Comparison of ENCODE assay signal across 13 cellular contexts in genomic region chr22:19495562-19496323, GRCh38. TPM values are rescaled to one million over a fixed set of nuclear protein-coding genes. Genes with fewer than 3 reads are reported as not detected.
DNase-seq lines count a peak whose midpoint lies in the region; ATAC-seq and TF ChIP-seq lines count a peak whose summit lies in the region.
"Had no signal": no experiment of that assay in that cellular context is flagged by ENCODE, and none has a peak within 500 bp of the region (broad histone marks: within the 10 kb centered on the region; RNA-seq: fewer than 3 reads in every experiment).

No MANE protein-coding gene starts in this region.

- WGBS in esophagus squamous epithelium, 2 donors, result 73 to 79% methylated on average over 5 of the region's 5 CpGs

- peaks cover 25% of the 10 kb centered on the region for H3K4me1 Mint-ChIP-seq in activated T-cell treated with anti-CD3 and anti-CD28 coated beads, Interleukin-2, amount 50 U/mL, for 72 hours (ENCODE audit: low read depth)
- H3K4me1 Mint-ChIP-seq in activated T-cell treated with anti-CD3 and anti-CD28 coated beads, Interleukin-2, amount 50 U/mL, for 4 hours (ENCODE audit: low read depth), result peaks cover 12% of the 10 kb centered on the region
- H3K4me1 Mint-ChIP-seq: activated B cell treated with CpG ODN at 0.5 μM for 24 hours had no signal

- H3K27me3 ChIP-seq in esophagus squamous epithelium, result no peaks in the 10 kb centered on the region
- H3K27me3 ChIP-seq: adrenal gland, neutrophil had no signal

- no peak overlapping the region for H3K4me3 Mint-ChIP-seq in activated T-cell treated with anti-CD3 and anti-CD28 coated beads, Interleukin-2, amount 50 U/mL, for 72 hours
- H3K4me3 Mint-ChIP-seq in activated T-cell treated with anti-CD3 and anti-CD28 coated beads, Interleukin-2, amount 50 U/mL, for 4 hours, result no peak overlapping the region
- H3K4me3 Mint-ChIP-seq: activated B cell treated with CpG ODN at 0.5 μM for 24 hours had no signal

- TF ChIP-seq POLR2A in esophagus squamous epithelium (IDR thresholded peaks at IDR 0.05), result no peak

- H3K27ac ChIP-seq in esophagus squamous epithelium, result no peak overlapping the region
- H3K27ac ChIP-seq: adrenal gland, neutrophil had no signal

- no peaks in the 10 kb centered on the region for H3K9me3 Mint-ChIP-seq in activated T-cell treated with anti-CD3 and anti-CD28 coated beads, Interleukin-2, amount 50 U/mL, for 72 hours
- no peaks in the 10 kb centered on the region for H3K9me3 Mint-ChIP-seq in activated T-cell treated with anti-CD3 and anti-CD28 coated beads, Interleukin-2, amount 50 U/mL, for 4 hours
- H3K9me3 Mint-ChIP-seq: activated B cell treated with CpG ODN at 0.5 μM for 24 hours had no signal

- intact Hi-C loops in esophagus squamous epithelium (cut with DNase I), result loop anchor here (10.0 kb wide), 1 partner anchor 139 kb away; no protein-coding TSS in a partner anchor

- H3K36me3 Mint-ChIP-seq in activated T-cell treated with anti-CD3 and anti-CD28 coated beads, Interleukin-2, amount 50 U/mL, for 72 hours (ENCODE audit: insufficient read depth in 2 of 2), result peaks cover 10 to 45% of the 10 kb centered on the region in 2 donors
- H3K36me3 Mint-ChIP-seq in activated T-cell treated with anti-CD3 and anti-CD28 coated beads, Interleukin-2, amount 50 U/mL, for 4 hours (ENCODE audit: insufficient read depth), result no peaks in the 10 kb centered on the region

- no peaks in the 10 kb centered on the region for H3K27me3 Mint-ChIP-seq in activated T-cell treated with anti-CD3 and anti-CD28 coated beads, Interleukin-2, amount 50 U/mL, for 72 hours (ENCODE audit: low read depth)
- H3K27me3 Mint-ChIP-seq in activated T-cell treated with anti-CD3 and anti-CD28 coated beads, Interleukin-2, amount 50 U/mL, for 4 hours (ENCODE audit: low read depth), result no peaks in the 10 kb centered on the region
- H3K27me3 Mint-ChIP-seq: activated B cell treated with CpG ODN at 0.5 μM for 24 hours had no signal

- no peaks in the 10 kb centered on the region for H3K36me3 ChIP-seq in esophagus squamous epithelium
- H3K36me3 ChIP-seq: adrenal gland had no signal

- H3K9me3 ChIP-seq in esophagus squamous epithelium, result no peaks in the 10 kb centered on the region
- H3K9me3 ChIP-seq: adrenal gland, neutrophil had no signal

- peak overlapping the region; percentile 26 for H3K27ac Mint-ChIP-seq in activated T-cell treated with anti-CD3 and anti-CD28 coated beads, Interleukin-2, amount 50 U/mL, for 72 hours
- H3K27ac Mint-ChIP-seq: activated B cell treated with CpG ODN at 0.5 μM for 24 hours had no signal

- TF ChIP-seq CTCF in esophagus squamous epithelium (IDR thresholded peaks at IDR 0.05) (peak in 4 of 6 experiments; percentile 6 to 36 (median 17)), GM13976 (IDR thresholded peaks at IDR 0.05; ENCODE audit: borderline replicate concordance, control extremely low read depth, extremely low read depth, insufficient read depth, missing control alignments) (no peak)

- ATAC-seq in activated T-cell treated with anti-CD3 and anti-CD28 coated beads, Interleukin-2, amount 50 U/mL, for 72 hours (replicated peaks in 1 of 2), result no peak
- ATAC-seq in activated T-cell treated with anti-CD3 and anti-CD28 coated beads, Interleukin-2, amount 50 U/mL, for 4 hours, result no peak
- ATAC-seq in GM21447 (IDR thresholded peaks at IDR 0.05; ENCODE audit: unreplicated experiment), result no peak

- no peak for DNase-seq in activated T-cell treated with anti-CD3 and anti-CD28 coated beads, Interleukin-2, amount 50 U/mL, for 72 hours
- no peak for DNase-seq in activated T-cell treated with anti-CD3 and anti-CD28 coated beads, Interleukin-2, amount 50 U/mL, for 4 hours
- DNase-seq in NCI-H69 (lab: John Stamatoyannopoulos, UW) (peak; percentile 36), esophagus squamous epithelium (lab: John Stamatoyannopoulos, UW) (no peak), renal cortical epithelial cell (ENCODE audit: low read depth) (peak; percentile 19), GM13976 (ENCODE audit: low spot score) (no peak), hepatic stellate cell (ENCODE audit: low spot score) (no peak)
- DNase-seq: activated B cell treated with CpG ODN at 0.5 μM for 24 hours, adrenal gland, hippocampal formation, KBM-7 had no signal

- no peaks in the 10 kb centered on the region for H3K4me1 ChIP-seq in esophagus squamous epithelium
- H3K4me1 ChIP-seq: adrenal gland had no signal

- in situ Hi-C loops in GM13976 (cut with MboI; ENCODE audit: low sequenced_read_pairs, unreplicated experiment), result no loop called here

- H3K4me3 ChIP-seq in esophagus squamous epithelium, result no peak overlapping the region
- H3K4me3 ChIP-seq: adrenal gland had no signal

RNA-seq across cellular contexts. Expression of gene CDC45, which starts 16.0 kb away (rescaled TPM):
- total RNA-seq in activated T-cell treated with anti-CD3 and anti-CD28 coated beads, Interleukin-2, amount 50 U/mL, for 72 hours, result 100 to 1,000 TPM; 119 to 144 TPM
- 10 to 100 TPM; 50.2 to 80.5 (median 54.7) TPM for total RNA-seq in activated T-cell treated with anti-CD3 and anti-CD28 coated beads, Interleukin-2, amount 50 U/mL, for 4 hours
- total RNA-seq in esophagus squamous epithelium (10 to 100 TPM in 2 of 4 donors, 1 to 10 TPM in 2; 3.4 to 16.7 (median 9.1) TPM), renal cortical epithelial cell (0.70 and 19.3 TPM in 2 replicates)

RNA-seq across cellular contexts. Expression of gene UFD1, which starts 16.8 kb away (rescaled TPM):
- 10 to 100 TPM; 68.3 to 78.6 TPM for total RNA-seq in activated T-cell treated with anti-CD3 and anti-CD28 coated beads, Interleukin-2, amount 50 U/mL, for 72 hours
- total RNA-seq in activated T-cell treated with anti-CD3 and anti-CD28 coated beads, Interleukin-2, amount 50 U/mL, for 4 hours, result 100 to 1,000 TPM; 107 TPM
- total RNA-seq in esophagus squamous epithelium (10 to 100 TPM; 33.0 to 57.4 (median 45.6) TPM), renal cortical epithelial cell (44.9 and 84.4 TPM in 2 replicates)

RNA-seq across cellular contexts. Expression of gene CLDN5, which starts 28.5 kb away (rescaled TPM):
- total RNA-seq in activated T-cell treated with anti-CD3 and anti-CD28 coated beads, Interleukin-2, amount 50 U/mL, for 72 hours, result under 1 TPM; 0.30 to 0.36 TPM
- under 1 TPM; 0.24 to 0.38 (median 0.28) TPM for total RNA-seq in activated T-cell treated with anti-CD3 and anti-CD28 coated beads, Interleukin-2, amount 50 U/mL, for 4 hours
- 10 to 100 TPM in 3 of 4 donors, 1 to 10 TPM in 1; 9.7 to 62.9 (median 23.0) TPM for total RNA-seq in esophagus squamous epithelium
- total RNA-seq in renal cortical epithelial cell, result 1.3 and 1.9 TPM in 2 replicates
- total RNA-seq: activated B cell treated with CpG ODN at 0.5 μM for 24 hours had no signal

RNA-seq across cellular contexts. Expression of gene C22orf39, which starts 48.2 kb away (rescaled TPM):
- 10 to 100 TPM; 34.3 to 40.6 TPM for total RNA-seq in activated T-cell treated with anti-CD3 and anti-CD28 coated beads, Interleukin-2, amount 50 U/mL, for 72 hours
- 10 to 100 TPM; 14.3 to 20.9 (median 18.8) TPM for total RNA-seq in activated T-cell treated with anti-CD3 and anti-CD28 coated beads, Interleukin-2, amount 50 U/mL, for 4 hours
- 10 to 100 TPM; 15.8 to 54.0 (median 24.7) TPM for total RNA-seq in esophagus squamous epithelium
- 21.2 and 38.2 TPM in 2 replicates for total RNA-seq in renal cortical epithelial cell

Comparison
In these comparisons a context has a peak if more than half of its experiments do, and no peak if none do; other contexts are left out.
1. DNase-seq: peak in NCI-H69 (single experiment) and renal cortical epithelial cell (single experiment); none in activated T-cell treated with anti-CD3 and anti-CD28 coated beads, Interleukin-2, amount 50 U/mL, for 72 hours (0 of 2), activated T-cell treated with anti-CD3 and anti-CD28 coated beads, Interleukin-2, amount 50 U/mL, for 4 hours (single experiment), esophagus squamous epithelium (single experiment), GM13976 (single experiment) and hepatic stellate cell (single experiment).